Comparison of ENCODE assay signal across 33 cellular contexts in genomic region chr1:52179073-52179472, GRCh38. TPM values are rescaled to one million over a fixed set of nuclear protein-coding genes. Genes with fewer than 3 reads are reported as not detected.
DNase-seq lines count a peak whose midpoint lies in the region; ATAC-seq, FAIRE-seq and TF ChIP-seq lines count a peak whose summit lies in the region.
"Had no signal": no experiment of that assay in that cellular context is flagged by ENCODE, and none has a peak within 500 bp of the region (broad histone marks: within the 10 kb centered on the region; RNA-seq: fewer than 3 reads in every experiment).

No MANE protein-coding gene starts in this region.

- H4K20me1 ChIP-seq in K562 (replicated peaks; ENCODE audit: control insufficient read depth, insufficient read depth, low read length) = no peaks in the 10 kb centered on the region

- CTCF ChIA-PET in GM10248 (lab: Yijun Ruan, JAX) (no interaction called here), HEK293 (lab: Yijun Ruan, JAX) (no interaction called here), K562 (lab: Yijun Ruan, JAX; ENCODE audit: low intra/inter-chr PET ratio) (no interaction called here)

- in situ Hi-C loops in K562 (cut with MboI) = no loop called here

- peak; percentile 34 for DNase-seq in GM10248 (ENCODE audit: extremely low spot score)
- DNase-seq in K562 (ENCODE audit: extremely low read depth in 1 of 4, low spot score in 3 of 4) = no peak
- peak; percentile 19 for DNase-seq in myocyte (ENCODE audit: low read depth)
- DNase-seq in NCI-H2196 (lab: John Stamatoyannopoulos, UW; ENCODE audit: unreplicated experiment) = no peak
- DNase-seq in globus pallidus (ENCODE audit: low spot score) = no peak
- no peak for DNase-seq in SHP77 treated with DMSO at 0.1 percent for 48 hours (lab: John Stamatoyannopoulos, UW)
- DNase-seq: activated CD4-positive, alpha-beta T cell treated with anti-CD3 and anti-CD28 coated beads, Interleukin-2, amount 50 U/mL, for 48 hours; activated CD4-positive, CD25-positive, alpha-beta regulatory T cell treated with anti-CD3 and anti-CD28 coated beads, Interleukin-2, amount 50 U/mL, for 72 hours; activated CD8-positive, alpha-beta memory T cell treated with anti-CD3 and anti-CD28 coated beads, Interleukin-2, amount 50 U/mL, for 4 hours; activated naive CD4-positive, alpha-beta T cell treated with anti-CD3 and anti-CD28 coated beads for 36 hours; amniotic stem cell; BE2C; brain microvascular endothelial cell; CD8-positive, alpha-beta memory T cell; DMS 273 treated with DMSO at 0.1 percent for 48 hours; hypothalamus; left lung; mesenchymal stem cell; MG63; NCI-H2029; NCI-H526; pancreas; PC-9; retina; stimulated activated CD4-positive, alpha-beta T cell treated with anti-CD3 and anti-CD28 coated beads, Interleukin-1b, Interleukin-23, amount 100 ng/mL, for 48 hours; stomach; T-helper 2 cell; uterus had no signal

- H3K4me3 ChIP-seq in HEK293 (ENCODE audit: low read depth, low read length) (no peak overlapping the region), K562 (no peak overlapping the region)
- H3K4me3 ChIP-seq: GM23338, left lung, MG63, neural progenitor cell, pancreas, PC-9, smooth muscle cell, stomach, uterus had no signal

- H3K27ac ChIP-seq in HEK293 (ENCODE audit: extremely low read depth, low read depth, low read length) (no peak overlapping the region), K562 (ENCODE audit: extremely low read depth, low read depth, low read length) (no peak overlapping the region)
- H3K27ac ChIP-seq: brain microvascular endothelial cell, left lung, neural progenitor cell, pancreas, PC-9, stomach, uterus had no signal

- no peak for TF ChIP-seq EP300 in K562 (IDR thresholded peaks at IDR 0.05; ENCODE audit: low read length)

- no peaks in the 10 kb centered on the region for H3K27me3 ChIP-seq in K562 (ENCODE audit: control insufficient read depth in 2 of 2, insufficient read depth in 2 of 2, low read length in 2 of 2)
- H3K27me3 ChIP-seq: BE2C, brain microvascular endothelial cell, left lung, MG63, neural progenitor cell, pancreas, stomach, uterus had no signal

- no peak for TF ChIP-seq CTCF in GM10248 (IDR thresholded peaks at IDR 0.05; ENCODE audit: control extremely low read depth, extremely low read depth, low read depth, missing control alignments)
- no peak for TF ChIP-seq CTCF in HEK293 (tag by site-specific recombination; IDR thresholded peaks at IDR 0.05)
- no peak for TF ChIP-seq CTCF in K562 (IDR thresholded peaks at IDR 0.05 in 2 of 3, conservative IDR thresholded peaks at IDR 0.05 in 1 of 3; ENCODE audit: insufficient read depth in 2 of 3, low read depth in 1 of 3, low read length in 3 of 3)

- H2AFZ ChIP-seq in K562 (ENCODE audit: low read depth, low read length) = no peak overlapping the region
- H2AFZ ChIP-seq: GM23338, neural progenitor cell, PC-9 had no signal

- 53% methylated on average over 6 of the region's 6 CpGs for WGBS in K562 (ENCODE audit: insufficient coverage, low coverage, missing lambda C conversion rate)

- H3K9me3 ChIP-seq in HEK293 (ENCODE audit: control insufficient read depth, insufficient read depth, low read depth, low read length) (no peaks in the 10 kb centered on the region), K562 (replicated peaks; ENCODE audit: control insufficient read depth, insufficient read depth, low read depth, low read length) (no peaks in the 10 kb centered on the region)
- H3K9me3 ChIP-seq: BE2C, left lung, MG63, pancreas, stomach, uterus had no signal

- FAIRE-seq in K562 (lab: Jason Lieb, UNC) = peak; percentile 32
- FAIRE-seq: pancreas had no signal

- intact Hi-C loops in K562 (cut with micrococcal nuclease) = no loop called here

- peaks cover 5% of the 10 kb centered on the region; the same call in 1 of the 3 replicates for H3K79me2 ChIP-seq in K562 (ENCODE audit: control insufficient read depth, insufficient read depth, low read length)

- no TSS peak for BruUV-seq in K562 (replicated peaks; lab: Mats Ljungman, UMichigan)

- no peak for TF ChIP-seq POLR2A in K562 (conservative IDR thresholded peaks at IDR 0.05)

- H3K36me3 ChIP-seq in HEK293 (ENCODE audit: control insufficient read depth in 2 of 2, insufficient read depth in 1 of 2, low read length in 2 of 2) (no peaks in the 10 kb centered on the region), K562 (ENCODE audit: control insufficient read depth, insufficient read depth, low read length) (no peaks in the 10 kb centered on the region)
- H3K36me3 ChIP-seq: BE2C, brain microvascular endothelial cell, left lung, MG63, neural progenitor cell, pancreas, stomach, uterus had no signal

- ATAC-seq in K562 = peak; percentile 47; the same call in 2 of the 3 replicates
- ATAC-seq: GM23338, left lung, pancreas, Right ventricle myocardium inferior had no signal

- no peak overlapping the region for H3K4me2 ChIP-seq in K562 (ENCODE audit: insufficient read depth, low read length)
- H3K4me2 ChIP-seq: GM23338, neural progenitor cell, PC-9, smooth muscle cell had no signal

- no peaks in the 10 kb centered on the region for H3K9me1 ChIP-seq in K562 (ENCODE audit: control insufficient read depth, insufficient read depth, low read length)

- H3K4me1 ChIP-seq in HEK293 (ENCODE audit: control insufficient read depth, insufficient read depth, low read length) (0 out of 2 replicates have a peak, but pooled peaks cover 3% of the 10 kb centered on the region), K562 (replicated peaks in 1 of 2; ENCODE audit: control insufficient read depth in 2 of 2, insufficient read depth in 2 of 2, low read length in 2 of 2) (peaks cover 6 to 7% of the 10 kb centered on the region in 2 experiments; a peak in 3 of 5 replicates)
- H3K4me1 ChIP-seq: BE2C, left lung, pancreas, uterus had no signal

- POLR2A ChIA-PET in GM10248 (lab: Yijun Ruan, JAX) = no interaction called here
- POLR2A ChIA-PET in HEK293 (lab: Yijun Ruan, JAX) = no interaction called here
- POLR2A ChIA-PET in K562 (lab: Yijun Ruan, JAX) = no interaction called here

- TF ChIP-seq RAD21 in K562 (CRISPR knock-in tag; conservative IDR thresholded peaks at IDR 0.05 in 1 of 2, IDR thresholded peaks at IDR 0.05 in 1 of 2) = no peak

- H3K9ac ChIP-seq in K562 (ENCODE audit: insufficient read depth in 1 of 2, low read depth in 2 of 2, low read length in 2 of 2) = no peak overlapping the region
- H3K9ac ChIP-seq: neural progenitor cell had no signal

TF ChIP-seq in HEK293, 187 proteins besides CTCF, POLR2A, EP300 and RAD21 (continues in another document):
- TF ChIP-seq ZNF214 (tag by site-specific recombination; IDR thresholded peaks at IDR 0.05; ENCODE audit: borderline replicate concordance) (no peak), ZNF404 (tag by site-specific recombination; IDR thresholded peaks at IDR 0.05) (no peak), ZSCAN23 (tag by site-specific recombination; IDR thresholded peaks at IDR 0.05) (peak; percentile 61; the same call in 1 of the 2 replicates), ZBTB48 (tag by site-specific recombination; IDR thresholded peaks at IDR 0.05) (no peak), SCRT2 (tag by site-specific recombination; IDR thresholded peaks at IDR 0.05) (no peak)

TF ChIP-seq in K562, 482 proteins besides CTCF, POLR2A, EP300 and RAD21 (continues in another document):
- TF ChIP-seq HMBOX1 (IDR thresholded peaks at IDR 0.05) (0 out of 2 replicates have a peak, but pooled peaks have one; percentile 17), ZNF184 (CRISPR knock-in tag; IDR thresholded peaks at IDR 0.05) (no peak), ATF3 (IDR thresholded peaks at IDR 0.05) (peak; percentile 24; the same call in 1 of the 2 replicates), ATF3 (CRISPR knock-in tag; conservative IDR thresholded peaks at IDR 0.05) (no peak), ZC3H4 (CRISPR knock-in tag; IDR thresholded peaks at IDR 0.05; ENCODE audit: borderline replicate concordance) (no peak), GTF2F1 (IDR thresholded peaks at IDR 0.05; ENCODE audit: low read depth, low read length) (no peak)

RNA-seq across cellular contexts. Expression of gene ZFYVE9, which starts 37.2 kb away (rescaled TPM):
- total RNA-seq in K562 (2011; cell fraction: chromatin; rRNA removed; ENCODE audit: low replicate concordance) = 23.9 and 94.4 TPM in 2 replicates
- total RNA-seq in K562 (2011; cell fraction: nucleolus; rRNA removed) = 13.2 and 17.4 TPM in 2 replicates
- 24.4 and 24.5 TPM in 2 replicates for total RNA-seq in K562 (2011; cell fraction: nucleoplasm; rRNA removed)
- total RNA-seq in K562 (2014; rRNA removed) (8.9 and 9.4 TPM in 2 replicates), K562 (2014; rRNA removed; fragmentation: Illumina TruSeq; extraction: Trizol) (14.4 and 16.7 TPM in 2 replicates), K562 (2015; rRNA removed; fragmentation: Illumina TruSeq; extraction: Trizol) (11.9 and 13.2 TPM in 2 replicates), K562 (2021) (9.0 and 10.2 TPM in 2 replicates), myocyte (17.0 and 18.2 TPM in 2 replicates)
- polyA plus RNA-seq in K562 (2011; rRNA removed) (8.1 and 9.1 TPM in 2 replicates), K562 (2014; fragmentation: Illumina TruSeq; extraction: Trizol) (8.1 and 8.4 TPM in 2 replicates), K562 (2014; fragmentation: Nextera tagmentation; extraction: Ambion mirVana) (under 1 TPM; 0.52 to 0.84 TPM), K562 (2014; rRNA removed) (5.0 and 5.4 TPM in 2 replicates)
- 2.1 and 4.4 TPM in 2 replicates for polyA plus RNA-seq in K562 (2011; cell fraction: cytosol; rRNA removed)
- polyA plus RNA-seq in K562 (2011; cell fraction: nucleus; rRNA removed) = 5.3 and 7.1 TPM in 2 replicates
- 5.6 and 5.7 TPM in 2 replicates for polyA plus RNA-seq in K562 (2012)
- 31.4 and 41.7 TPM in 2 replicates for polyA minus RNA-seq in K562 (2011; rRNA and poly(A)+ RNA removed)
- polyA minus RNA-seq in K562 (2011; cell fraction: cytosol; rRNA and poly(A)+ RNA removed) = 8.6 and 13.1 TPM in 2 replicates
- 15.1 and 38.3 TPM in 2 replicates for polyA minus RNA-seq in K562 (2011; cell fraction: nucleus; rRNA and poly(A)+ RNA removed)
- polyA plus RNA-seq in myocyte (2012) = 11.4 TPM

Comparison
In these comparisons a context has a peak if more than half of its experiments do, and no peak if none do; other contexts are left out.
1. DNase-seq: peak in GM10248 (single experiment) and myocyte (single experiment); none in K562 (0 of 4), NCI-H2196 (single experiment), globus pallidus (single experiment) and SHP77 treated with DMSO at 0.1 percent for 48 hours (single experiment).